ENCODE assay signal across 12 cellular contexts in the genomic region with DNA sequence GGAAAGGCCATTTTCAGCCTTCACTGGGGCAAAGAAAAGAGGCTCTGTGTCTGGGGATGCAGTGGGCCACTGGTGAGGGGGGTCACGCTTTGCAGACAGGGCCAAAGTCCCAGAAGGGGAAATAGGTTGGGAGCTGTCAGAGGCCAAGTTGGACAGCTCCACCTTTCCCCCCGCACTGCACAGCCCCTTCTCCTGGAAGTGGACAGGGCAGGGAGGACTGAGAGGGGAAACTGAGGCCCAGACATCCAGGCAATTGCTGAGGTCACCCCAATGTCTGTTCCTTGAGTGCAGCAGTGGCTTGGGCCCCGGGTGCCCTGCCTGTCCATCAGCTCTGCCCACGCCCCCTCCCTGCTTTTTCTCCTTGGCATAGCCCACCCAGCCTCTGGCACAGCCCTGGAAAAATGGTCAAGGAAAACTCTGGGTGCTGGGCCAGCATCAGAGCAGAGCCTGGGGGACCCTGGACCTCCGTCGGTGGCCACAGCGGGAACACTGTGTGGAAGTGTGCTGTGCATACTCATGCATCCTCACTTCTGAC. TPM values are rescaled to one million over a fixed set of nuclear protein-coding genes. Genes with fewer than 3 reads are reported as not detected.
DNase-seq lines count a peak whose midpoint lies in the region; ATAC-seq, FAIRE-seq and TF ChIP-seq lines count a peak whose summit lies in the region.
"Had no signal": no experiment of that assay in that cellular context is flagged by ENCODE, and none has a peak within 500 bp of the region (broad histone marks: within the 10 kb centered on the region; RNA-seq: fewer than 3 reads in every experiment).

No MANE protein-coding gene starts in this region.

- no peaks in the 10 kb centered on the region for H3K9me1 ChIP-seq in IMR-90 (ENCODE audit: insufficient read depth, low read length)

- H3K23ac ChIP-seq in IMR-90 (ENCODE audit: low read depth, low read length) = no peak overlapping the region
- no peak overlapping the region for H3K23ac ChIP-seq in H1 (ENCODE audit: insufficient read length)

- CTCF ChIA-PET in HepG2 (lab: Yijun Ruan, JAX; ENCODE audit: low intra/inter-chr PET ratio, low total read pairs) = interaction anchor here (1.4 to 3.5 kb wide), 4 partner anchors 110 to 582 kb away, joined by 5 to 22 read pairs (median 17); no protein-coding TSS in a partner anchor
- CTCF ChIA-PET in IMR-90 (lab: Yijun Ruan, JAX) = interaction anchor here (0.6 to 1.9 kb wide), 7 partner anchors 10 to 572 kb away, joined by 3 to 9 read pairs (median 5); partner anchors contain the start of gene LTO1
- CTCF ChIA-PET in H1 (lab: Charles Lee; ENCODE audit: partially characterized antibody) = interaction anchor here (0.6 to 5.9 kb wide), 45 partner anchors 9 to 567 kb away, joined by 3 to 39 read pairs (median 4); partner anchors contain the start of genes MYEOV and SMIM38

- no peaks in the 10 kb centered on the region for H3K23me2 ChIP-seq in H1 (ENCODE audit: low read depth, low read length)

- dilution Hi-C loops in IMR-90 (cut with HindIII; ENCODE audit: low sequenced_read_pairs, unreplicated experiment) = no loop called here

- no peak overlapping the region for H2AFZ ChIP-seq in HepG2 (ENCODE audit: low read length)
- H2AFZ ChIP-seq in IMR-90 (replicated peaks; ENCODE audit: low read length, poor library complexity) = peak overlapping the region; percentile 40
- H2AFZ ChIP-seq in H1 (ENCODE audit: low read length) = no peak overlapping the region

- H2BK12ac ChIP-seq in H1 (ENCODE audit: low read depth, low read length) = 0 out of 2 replicates have a peak overlapping the region, but pooled peaks have one; percentile 27

- TF ChIP-seq CTCF in HepG2 (CRISPR knock-in tag; IDR thresholded peaks at IDR 0.05) (no peak), right lobe of liver (IDR thresholded peaks at IDR 0.05) (no peak), IMR-90 (conservative IDR thresholded peaks at IDR 0.05; ENCODE audit: low read depth, low read length) (no peak), H1 (IDR thresholded peaks at IDR 0.05; ENCODE audit: control extremely low read depth in 1 of 3, insufficient read depth in 1 of 3, low read depth in 1 of 3, low read length in 3 of 3) (no peak), thyroid gland (IDR thresholded peaks at IDR 0.05) (no peak)

- H3K9me3 ChIP-seq in HepG2 (ENCODE audit: low read length) = no peaks in the 10 kb centered on the region
- no peaks in the 10 kb centered on the region for H3K9me3 ChIP-seq in right lobe of liver
- no peaks in the 10 kb centered on the region for H3K9me3 ChIP-seq in IMR-90 (ENCODE audit: control insufficient read depth, insufficient read depth, low read length)
- no peaks in the 10 kb centered on the region for H3K9me3 ChIP-seq in H1 (ENCODE audit: insufficient read depth in 2 of 2, low read depth in 1 of 2, low read length in 1 of 2)
- H3K9me3 ChIP-seq in thyroid gland = no peaks in the 10 kb centered on the region

- H3K56ac ChIP-seq in IMR-90 (ENCODE audit: extremely low read depth, insufficient read depth, low read length) (no peak overlapping the region), H1 (replicated peaks; ENCODE audit: insufficient read length, low read depth, low read length) (no peak overlapping the region)

- no peak overlapping the region for H2BK20ac ChIP-seq in IMR-90 (ENCODE audit: low read depth, low read length)
- no peak overlapping the region for H2BK20ac ChIP-seq in H1 (ENCODE audit: low read length)

- H2BK5ac ChIP-seq in IMR-90 (ENCODE audit: low read depth, low read length, poor library complexity, severe bottlenecking) (no peak overlapping the region), H1 (ENCODE audit: low read depth, low read length) (no peak overlapping the region; the same call in 1 of the 2 replicates)

- H3K27ac Mint-ChIP-seq in stimulated activated memory B cell treated with anti-CD40 and anti-IgM and Interleukin-4, amounts not matched to agents 10 μg/mL and 1 μg/mL and 100 μg/mL, for 72 hours = peak overlapping the region; percentile 53
- H3K27ac Mint-ChIP-seq: CD8-positive, alpha-beta memory T cell had no signal

- H3K36me3 ChIP-seq in HepG2 (replicated peaks in 1 of 2; ENCODE audit: control insufficient read depth in 1 of 2, insufficient read depth in 2 of 2, low read length in 2 of 2) (no peaks in the 10 kb centered on the region), right lobe of liver (no peaks in the 10 kb centered on the region), IMR-90 (ENCODE audit: control insufficient read depth, insufficient read depth, low read length) (no peaks in the 10 kb centered on the region), H1 (ENCODE audit: control insufficient read depth in 2 of 4, insufficient read depth in 4 of 4, low read length in 3 of 4) (no peaks in the 10 kb centered on the region), thyroid gland (no peaks in the 10 kb centered on the region)
- H3K36me3 ChIP-seq: BLaER1 had no signal

- H3K27me3 ChIP-seq in HepG2 (ENCODE audit: control insufficient read depth in 1 of 2, insufficient read depth in 2 of 2, low read length in 2 of 2) (peaks cover 0 to 26% of the 10 kb centered on the region in 2 experiments; a peak in 3 of 5 replicates), right lobe of liver (no peaks in the 10 kb centered on the region), IMR-90 (ENCODE audit: control insufficient read depth, insufficient read depth, low read length) (no peaks in the 10 kb centered on the region), H1 (replicated peaks in 1 of 4; ENCODE audit: control insufficient read depth in 3 of 4, extremely low read depth in 1 of 4, insufficient read depth in 3 of 4, low read length in 3 of 4) (no peaks in the 10 kb centered on the region), thyroid gland (no peaks in the 10 kb centered on the region)

- DNase-seq in HepG2 (ENCODE audit: low spot score) (no peak), right lobe of liver (no peak), IMR-90 (no peak), H1 (ENCODE audit: low read depth in 1 of 2, low spot score in 2 of 2) (no peak), thyroid gland (no peak), NCI-H345 (lab: John Stamatoyannopoulos, UW) (no peak)
- no peak for DNase-seq in activated CD4-positive, alpha-beta T cell treated with anti-CD3 and anti-CD28 coated beads, Interleukin-2, amount 50 U/mL, for 4 hours

- H3K4ac ChIP-seq in IMR-90 (ENCODE audit: low read depth, low read length) = no peak overlapping the region
- H3K4ac ChIP-seq in H1 (replicated peaks; ENCODE audit: insufficient read length, low read depth, low read length) = no peak overlapping the region

- 0 out of 2 replicates have a peak, but pooled peaks cover 4% of the 10 kb centered on the region for H4K20me1 ChIP-seq in HepG2 (ENCODE audit: insufficient read depth, low read length)
- peaks cover 7% of the 10 kb centered on the region for H4K20me1 ChIP-seq in IMR-90 (ENCODE audit: insufficient read depth, low read length)
- peaks cover 0 to 2% of the 10 kb centered on the region in 2 experiments for H4K20me1 ChIP-seq in H1 (replicated peaks in 1 of 2; ENCODE audit: control insufficient read depth in 1 of 2, insufficient read depth in 2 of 2, low read length in 2 of 2)

- no peak for TF ChIP-seq EP300 in HepG2 (IDR thresholded peaks at IDR 0.05; ENCODE audit: low read depth in 2 of 2, low read length in 2 of 2)
- no peak for TF ChIP-seq EP300 in HepG2 (CRISPR knock-in tag; IDR thresholded peaks at IDR 0.05; ENCODE audit: borderline replicate concordance)
- no peak for TF ChIP-seq EP300 in H1 (IDR thresholded peaks at IDR 0.05; ENCODE audit: borderline replicate concordance in 1 of 2, low read depth in 2 of 2, low read length in 2 of 2)

- peaks cover 11% of the 10 kb centered on the region for H3K27me3 Mint-ChIP-seq in stimulated activated memory B cell treated with anti-CD40 and anti-IgM and Interleukin-4, amounts not matched to agents 10 μg/mL and 1 μg/mL and 100 μg/mL, for 72 hours

- H2BK15ac ChIP-seq in IMR-90 (ENCODE audit: low read depth, low read length) (no peak overlapping the region), H1 (ENCODE audit: low read length) (no peak overlapping the region)

- H2AK9ac ChIP-seq in IMR-90 (replicated peaks; ENCODE audit: low read depth, low read length, poor library complexity) = peak overlapping the region; percentile 63

- H3K4me2 ChIP-seq in HepG2 (ENCODE audit: low read depth, low read length) (no peak overlapping the region), IMR-90 (ENCODE audit: low read depth, low read length) (no peak overlapping the region), H1 (ENCODE audit: insufficient read depth in 1 of 2, low read depth in 2 of 2, low read length in 2 of 2) (no peak overlapping the region)
- H3K4me2 ChIP-seq: BLaER1 had no signal

- H2BK120ac ChIP-seq in IMR-90 (ENCODE audit: low read depth, low read length) = no peak overlapping the region
- H2BK120ac ChIP-seq in H1 (replicated peaks; ENCODE audit: low read depth, low read length) = no peak overlapping the region

- TF ChIP-seq RAD21 in HepG2 (CRISPR knock-in tag; IDR thresholded peaks at IDR 0.05) (no peak), IMR-90 (IDR thresholded peaks at IDR 0.05; ENCODE audit: low read length) (no peak), H1 (IDR thresholded peaks at IDR 0.05 in 1 of 2, conservative IDR thresholded peaks at IDR 0.05 in 1 of 2; ENCODE audit: low read depth in 2 of 2, low read length in 2 of 2) (no peak)

- ATAC-seq in HepG2 (peak; percentile 8; the same call in 2 of the 3 replicates), right lobe of liver (no peak), IMR-90 (ENCODE audit: low read depth) (no peak)
- no peak for ATAC-seq in stimulated activated memory B cell treated with anti-CD40 and anti-IgM and Interleukin-4, amounts not matched to agents 10 μg/mL and 1 μg/mL and 100 μg/mL, for 72 hours

- H3K79me1 ChIP-seq in IMR-90 (ENCODE audit: low read depth in 1 of 2, low read length in 2 of 2) (no peaks in the 10 kb centered on the region), H1 (ENCODE audit: low read depth, low read length) (no peaks in the 10 kb centered on the region)

- no peak overlapping the region for H3K4me3 Mint-ChIP-seq in stimulated activated memory B cell treated with anti-CD40 and anti-IgM and Interleukin-4, amounts not matched to agents 10 μg/mL and 1 μg/mL and 100 μg/mL, for 72 hours

- TF ChIP-seq POLR2A in HepG2 (IDR thresholded peaks at IDR 0.05; ENCODE audit: insufficient read depth in 1 of 2, low read depth in 2 of 2, low read length in 2 of 2) = no peak
- TF ChIP-seq POLR2A in right lobe of liver (IDR thresholded peaks at IDR 0.05) = no peak
- TF ChIP-seq POLR2A in IMR-90 (IDR thresholded peaks at IDR 0.05; ENCODE audit: low read depth, low read length) = no peak
- TF ChIP-seq POLR2A in H1 (IDR thresholded peaks at IDR 0.05; ENCODE audit: control extremely low read depth in 1 of 2, low read depth in 2 of 2, low read length in 2 of 2) = no peak
- no peak for TF ChIP-seq POLR2A in thyroid gland (IDR thresholded peaks at IDR 0.05)

- FAIRE-seq in HepG2 (lab: Jason Lieb, UNC) (no peak), H1 (lab: Jason Lieb, UNC) (no peak)

- H4K91ac ChIP-seq in IMR-90 (ENCODE audit: insufficient read depth, low read depth, low read length) (no peak overlapping the region), H1 (replicated peaks; ENCODE audit: insufficient read length, low read length) (no peak overlapping the region)

- H3K79me2 ChIP-seq in HepG2 (ENCODE audit: insufficient read depth, low read length) = no peaks in the 10 kb centered on the region
- no peaks in the 10 kb centered on the region for H3K79me2 ChIP-seq in H1 (ENCODE audit: control insufficient read depth in 1 of 2, insufficient read depth in 2 of 2, low read length in 2 of 2)

- BruUV-seq in HepG2 (replicated peaks; lab: Mats Ljungman, UMichigan) (no TSS peak), IMR-90 (replicated peaks; lab: Mats Ljungman, UMichigan) (no TSS peak)

- H2AK5ac ChIP-seq in IMR-90 (ENCODE audit: low read depth, low read length) (peak overlapping the region; percentile 57; the same call in 1 of the 2 replicates), H1 (ENCODE audit: low read depth, low read length) (no peak overlapping the region)

- peaks cover 16% of the 10 kb centered on the region for H3K4me1 Mint-ChIP-seq in stimulated activated memory B cell treated with anti-CD40 and anti-IgM and Interleukin-4, amounts not matched to agents 10 μg/mL and 1 μg/mL and 100 μg/mL, for 72 hours
- H3K4me1 Mint-ChIP-seq: CD8-positive, alpha-beta memory T cell had no signal

- H3K9ac ChIP-seq in HepG2 (ENCODE audit: insufficient read depth, low read depth, low read length) (no peak overlapping the region), IMR-90 (ENCODE audit: low read depth, low read length) (no peak overlapping the region), H1 (replicated peaks in 1 of 4; ENCODE audit: extremely low read depth in 1 of 4, low read depth in 3 of 4, low read length in 3 of 4) (no peak overlapping the region)
- H3K9ac ChIP-seq: BLaER1 had no signal

- 42% methylated on average over 4 of the region's 7 CpGs for WGBS in HepG2 (ENCODE audit: low lambda C conversion rate)
- WGBS in right lobe of liver (ENCODE audit: insufficient coverage, low coverage, low lambda C conversion rate, missing lambda C conversion rate) = 13% methylated on average over 3 of the region's 7 CpGs
- 92% methylated on average over 2 of the region's 7 CpGs; no CpG with 5 or more reads in 1 of the 2 experiments for WGBS in IMR-90 (ENCODE audit: extremely low coverage in 2 of 2, insufficient read length in 1 of 2), 2 experiments
- WGBS in H1 (ENCODE audit: extremely low coverage in 1 of 2, insufficient coverage in 1 of 2, insufficient read length in 1 of 2, insufficient replicate concordance in 2 of 2, low coverage in 1 of 2, low lambda C conversion rate in 2 of 2, missing lambda C conversion rate in 1 of 2), 2 experiments = 91% methylated on average over 5 of the region's 7 CpGs; no CpG with 5 or more reads in 1 of the 2 experiments
- WGBS in thyroid gland, 2 donors = 65 to 69% methylated on average over 5 to 7 of the region's 7 CpGs

- H3K14ac ChIP-seq in IMR-90 (replicated peaks; ENCODE audit: low read depth, low read length) (no peak overlapping the region), H1 (ENCODE audit: insufficient read length) (no peak overlapping the region)

- H3K4me3 ChIP-seq in HepG2 (replicated peaks in 1 of 3; ENCODE audit: insufficient read depth in 1 of 3, low read depth in 2 of 3, low read length in 3 of 3) (no peak overlapping the region), right lobe of liver (no peak overlapping the region), IMR-90 (ENCODE audit: insufficient read depth, low read depth, low read length) (no peak overlapping the region), H1 (ENCODE audit: extremely low read depth in 1 of 4, insufficient read depth in 2 of 4, low read depth in 3 of 4, low read length in 4 of 4) (no peak overlapping the region), thyroid gland (replicated peaks in 1 of 3) (no peak overlapping the region)
- H3K4me3 ChIP-seq: BLaER1 had no signal

- H3K36me3 Mint-ChIP-seq in stimulated activated memory B cell treated with anti-CD40 and anti-IgM and Interleukin-4, amounts not matched to agents 10 μg/mL and 1 μg/mL and 100 μg/mL, for 72 hours = no peaks in the 10 kb centered on the region
- H3K36me3 Mint-ChIP-seq: CD8-positive, alpha-beta memory T cell had no signal

- H4K5ac ChIP-seq in IMR-90 (ENCODE audit: low read depth, low read length) = no peak overlapping the region
- H4K5ac ChIP-seq in H1 (ENCODE audit: insufficient read length, low read depth, low read length) = no peak overlapping the region

- no peak overlapping the region for H3K27ac ChIP-seq in HepG2 (ENCODE audit: extremely low read length, insufficient read depth, low read length)
- H3K27ac ChIP-seq in right lobe of liver = no peak overlapping the region
- H3K27ac ChIP-seq in IMR-90 (ENCODE audit: insufficient read depth, low read length) = no peak overlapping the region
- H3K27ac ChIP-seq in H1 (ENCODE audit: low read depth, low read length) = no peak overlapping the region
- H3K27ac ChIP-seq in thyroid gland = no peak overlapping the region
- H3K27ac ChIP-seq: BLaER1 had no signal

- intact Hi-C loops in HepG2 (cut with micrococcal nuclease; ENCODE audit: unreplicated experiment) = loop anchor here (10.0 kb wide), 1 partner anchor 543 kb away; the partner anchor contains the start of gene CCND1
- intact Hi-C loops in right lobe of liver (cut with DNase I) = loop anchor here in 1 of 2 donors (5.0 kb wide), 1 partner anchor 545 kb away; no protein-coding TSS in a partner anchor
- intact Hi-C loops in IMR-90 (cut with micrococcal nuclease) = loop anchor here (5.0 kb wide), 1 partner anchor 340 kb away; no protein-coding TSS in a partner anchor
- intact Hi-C loops in thyroid gland (cut with DNase I) = loop anchor here (10.0 kb wide), 1 partner anchor 193 kb away; the partner anchor contains the start of gene MYEOV

- no peaks in the 10 kb centered on the region for H3K9me3 Mint-ChIP-seq in stimulated activated memory B cell treated with anti-CD40 and anti-IgM and Interleukin-4, amounts not matched to agents 10 μg/mL and 1 μg/mL and 100 μg/mL, for 72 hours
- H3K9me3 Mint-ChIP-seq: CD8-positive, alpha-beta memory T cell had no signal

- in situ Hi-C loops in HepG2 (cut with HindIII; ENCODE audit: extremely low pct_ligation_motif_present, low pct_unique_long_range_greater_than_20kb) = loop anchor here (10.0 kb wide), 1 partner anchor 573 kb away; the partner anchor contains the start of gene LTO1
- in situ Hi-C loops in IMR-90 (cut with MboI; ENCODE audit: low sequenced_read_pairs) = loop anchor here (25.0 kb wide), 1 partner anchor 1085 kb away; no protein-coding TSS in a partner anchor

- no peak overlapping the region for H4K8ac ChIP-seq in IMR-90 (ENCODE audit: low read depth in 2 of 2, low read length in 2 of 2)
- H4K8ac ChIP-seq in H1 (ENCODE audit: extremely low read depth, insufficient read depth, low read length) = no peak overlapping the region

- H3K4me1 ChIP-seq in HepG2 (ENCODE audit: insufficient read depth, low read length) (no peaks in the 10 kb centered on the region), right lobe of liver (peaks cover 0 to 2% (median 0%) of the 10 kb centered on the region in 4 donors), IMR-90 (ENCODE audit: control insufficient read depth, insufficient read depth, low read length) (peaks cover 3% of the 10 kb centered on the region; the same call in 1 of the 2 replicates), H1 (replicated peaks in 1 of 4; ENCODE audit: control insufficient read depth in 3 of 4, insufficient read depth in 4 of 4, low read length in 3 of 4) (peaks cover 0 to 14% (median 4%) of the 10 kb centered on the region in 4 experiments; a peak in 4 of 7 replicates), thyroid gland (peaks cover 19 to 24% of the 10 kb centered on the region in 2 donors)

- H3K18ac ChIP-seq in IMR-90 (ENCODE audit: low read depth, low read length) = no peak overlapping the region
- no peak overlapping the region for H3K18ac ChIP-seq in H1 (ENCODE audit: extremely low read depth, low read length)

- POLR2A ChIA-PET in HepG2 (lab: Yijun Ruan, JAX) = interaction anchor here (0.6 to 1.0 kb wide), 2 partner anchors 540 to 573 kb away, joined by 3 read pairs; partner anchors contain the start of gene LTO1
- POLR2A ChIA-PET in IMR-90 (lab: Charles Lee; ENCODE audit: unreplicated experiment) = no interaction called here
- POLR2A ChIA-PET in H1 (lab: Charles Lee; ENCODE audit: partially characterized antibody) = interaction anchor here (0.9 to 1.2 kb wide), 4 partner anchors 9 to 540 kb away, joined by 3 to 6 read pairs (median 4); no protein-coding TSS in a partner anchor

RNA-seq across cellular contexts. Expression of gene TPCN2, which starts 53.5 kb away (rescaled TPM):
- 2.0 and 5.9 TPM in 2 replicates for total RNA-seq in HepG2 (2016; rRNA removed; fragmentation: Illumina TruSeq; extraction: Trizol)
- 3.5 and 4.3 TPM in 2 replicates for total RNA-seq in HepG2 (2016; cell fraction: cytosol; rRNA removed; fragmentation: Illumina TruSeq; extraction: Trizol; ENCODE audit: low read depth)
- 1.8 and 5.7 TPM in 2 replicates for total RNA-seq in HepG2 (2016; cell fraction: insoluble cytoplasmic fraction; rRNA removed; fragmentation: Illumina TruSeq; extraction: Trizol)
- total RNA-seq in HepG2 (2016; cell fraction: membrane; rRNA removed; fragmentation: Illumina TruSeq; extraction: Trizol) = 2.4 and 2.5 TPM in 2 replicates
- total RNA-seq in HepG2 (2016; cell fraction: nucleus; rRNA removed; fragmentation: Illumina TruSeq; extraction: Trizol) = 7.8 and 11.5 TPM in 2 replicates
- 5.6 and 6.9 TPM in 2 replicates for polyA plus RNA-seq in HepG2 (2011; rRNA removed)
- 3.3 and 3.5 TPM in 2 replicates for polyA plus RNA-seq in HepG2 (2011; cell fraction: cytosol; rRNA removed)
- 37.2 and 42.8 TPM in 2 replicates for polyA plus RNA-seq in HepG2 (2011; cell fraction: nucleus; rRNA removed)
- 4.5 and 4.7 TPM in 2 replicates for polyA plus RNA-seq in HepG2 (2012)
- 0.52 and 0.74 TPM in 2 replicates for polyA plus RNA-seq in HepG2 (2016; cell fraction: cytosol; fragmentation: Illumina TruSeq; extraction: Trizol; ENCODE audit: low read depth)
- polyA plus RNA-seq in HepG2 (2016; cell fraction: insoluble cytoplasmic fraction; fragmentation: Illumina TruSeq; extraction: Trizol; ENCODE audit: low read depth) = 1.7 and 2.1 TPM in 2 replicates
- polyA plus RNA-seq in HepG2 (2016; cell fraction: membrane; fragmentation: Illumina TruSeq; extraction: Trizol; ENCODE audit: low read depth) = 1.3 TPM in 2 replicates
- 17.8 and 19.4 TPM in 2 replicates for polyA plus RNA-seq in HepG2 (2016; cell fraction: nucleus; fragmentation: Illumina TruSeq; extraction: Trizol; ENCODE audit: insufficient read depth, low read depth)
- polyA minus RNA-seq in HepG2 (2011; rRNA and poly(A)+ RNA removed; ENCODE audit: low replicate concordance) = 10.3 and 20.2 TPM in 2 replicates
- 1.6 TPM in 2 replicates for polyA minus RNA-seq in HepG2 (2011; cell fraction: cytosol; rRNA and poly(A)+ RNA removed)
- 14.9 and 16.5 TPM in 2 replicates for polyA minus RNA-seq in HepG2 (2011; cell fraction: nucleus; rRNA and poly(A)+ RNA removed)
- total RNA-seq in right lobe of liver = 10 to 100 TPM; 10.7 to 27.2 (median 15.6) TPM
- total RNA-seq in IMR-90 (2012; rRNA removed) = 3.1 and 3.4 TPM in 2 replicates
- polyA plus RNA-seq in IMR-90 (2012; rRNA removed) = 6.9 and 8.0 TPM in 2 replicates
- 5.9 and 7.4 TPM in 2 replicates for polyA plus RNA-seq in IMR-90 (2012; cell fraction: cytosol; rRNA removed)
- polyA plus RNA-seq in IMR-90 (2012; cell fraction: nucleus; rRNA removed; ENCODE audit: low replicate concordance) = 41.5 and 56.5 TPM in 2 replicates
- total RNA-seq in H1 (2021; fragmentation: NEBNext Ultra II Directional; extraction: Animal tissue kit (Norgen Biotek cat#: 25700)) = 16.3 and 18.6 TPM in 2 replicates
- polyA plus RNA-seq in H1 (2011; rRNA removed) = 9.7 and 16.8 TPM in 2 replicates
- polyA plus RNA-seq in H1 (2011; cell fraction: cytosol; rRNA removed) = 10.5 TPM
- 68.1 TPM for polyA plus RNA-seq in H1 (2011; cell fraction: nucleus; rRNA removed)
- polyA plus RNA-seq in H1 (2012, experiment 1 of 2) = 9.3 to 14.4 TPM (median 12.9 TPM) in 4 replicates
- 9.0 TPM for polyA plus RNA-seq in H1 (2012, experiment 2 of 2)
- polyA plus RNA-seq in H1 (2013, experiment 1 of 2) = 15.5 TPM
- polyA plus RNA-seq in H1 (2013, experiment 2 of 2) = 14.1 TPM
- 12.6 and 14.2 TPM in 2 replicates for polyA minus RNA-seq in H1 (2011; rRNA and poly(A)+ RNA removed)
- 8.7 TPM for polyA minus RNA-seq in H1 (2011; cell fraction: cytosol; rRNA and poly(A)+ RNA removed)
- polyA minus RNA-seq in H1 (2011; cell fraction: nucleus; rRNA and poly(A)+ RNA removed) = 23.8 TPM
- total RNA-seq in thyroid gland = 10 to 100 TPM; 10.5 to 30.4 (median 13.7) TPM

RNA-seq across cellular contexts. Expression of gene SMIM38, which starts 53.5 kb away (rescaled TPM):
- total RNA-seq in HepG2 (2016; rRNA removed; fragmentation: Illumina TruSeq; extraction: Trizol) (0.40 TPM in 1 of 2 replicates, not detected in the other), right lobe of liver (not detected), IMR-90 (2012; rRNA removed) (under 0.01 and 0.28 TPM in 2 replicates), thyroid gland (1 to 10 TPM in 2 of 4 donors, under 1 TPM in 1, not detected in 1; 0.45 to 2.3 (median 2.0) TPM)
- 0.18 TPM in 1 of 2 replicates, not detected in the other for total RNA-seq in HepG2 (2016; cell fraction: cytosol; rRNA removed; fragmentation: Illumina TruSeq; extraction: Trizol; ENCODE audit: low read depth)
- 0.39 and 0.61 TPM in 2 replicates for total RNA-seq in HepG2 (2016; cell fraction: insoluble cytoplasmic fraction; rRNA removed; fragmentation: Illumina TruSeq; extraction: Trizol)
- total RNA-seq in HepG2 (2016; cell fraction: membrane; rRNA removed; fragmentation: Illumina TruSeq; extraction: Trizol) = 0.24 and 0.25 TPM in 2 replicates
- 0.43 and 0.91 TPM in 2 replicates for total RNA-seq in HepG2 (2016; cell fraction: nucleus; rRNA removed; fragmentation: Illumina TruSeq; extraction: Trizol)
- polyA plus RNA-seq in HepG2 (2011; rRNA removed) (0.30 and 0.42 TPM in 2 replicates), IMR-90 (2012; rRNA removed) (0.05 and 0.07 TPM in 2 replicates), H1 (2011; rRNA removed) (0.17 TPM in 2 replicates)
- polyA plus RNA-seq in HepG2 (2011; cell fraction: cytosol; rRNA removed) = 0.12 and 0.32 TPM in 2 replicates
- polyA plus RNA-seq in HepG2 (2011; cell fraction: nucleus; rRNA removed) = 3.5 and 3.6 TPM in 2 replicates
- polyA plus RNA-seq in HepG2 (2012) = 0.39 and 0.67 TPM in 2 replicates
- polyA plus RNA-seq in HepG2 (2016; cell fraction: cytosol; fragmentation: Illumina TruSeq; extraction: Trizol; ENCODE audit: low read depth) = not detected in 2 replicates
- polyA plus RNA-seq in HepG2 (2016; cell fraction: insoluble cytoplasmic fraction; fragmentation: Illumina TruSeq; extraction: Trizol; ENCODE audit: low read depth) = 0.09 TPM in 1 of 2 replicates, not detected in the other
- not detected in 2 replicates for polyA plus RNA-seq in HepG2 (2016; cell fraction: membrane; fragmentation: Illumina TruSeq; extraction: Trizol; ENCODE audit: low read depth)
- 0.45 and 0.49 TPM in 2 replicates for polyA plus RNA-seq in HepG2 (2016; cell fraction: nucleus; fragmentation: Illumina TruSeq; extraction: Trizol; ENCODE audit: insufficient read depth, low read depth)
- polyA minus RNA-seq in HepG2 (2011; rRNA and poly(A)+ RNA removed; ENCODE audit: low replicate concordance) = 0.09 and 1.2 TPM in 2 replicates
- not detected in 2 replicates for polyA minus RNA-seq in HepG2 (2011; cell fraction: cytosol; rRNA and poly(A)+ RNA removed)
- 1.4 and 2.1 TPM in 2 replicates for polyA minus RNA-seq in HepG2 (2011; cell fraction: nucleus; rRNA and poly(A)+ RNA removed)
- polyA plus RNA-seq in IMR-90 (2012; cell fraction: cytosol; rRNA removed) = 0.02 and 0.03 TPM in 2 replicates
- polyA plus RNA-seq in IMR-90 (2012; cell fraction: nucleus; rRNA removed; ENCODE audit: low replicate concordance) = 0.56 and 0.64 TPM in 2 replicates
- total RNA-seq in H1 (2021; fragmentation: NEBNext Ultra II Directional; extraction: Animal tissue kit (Norgen Biotek cat#: 25700)) = 0.15 and 0.20 TPM in 2 replicates
- polyA plus RNA-seq in H1 (2011; cell fraction: cytosol; rRNA removed) = 0.13 TPM
- 1.6 TPM for polyA plus RNA-seq in H1 (2011; cell fraction: nucleus; rRNA removed)
- polyA plus RNA-seq in H1 (2012, experiment 1 of 2) = 0.26 to 0.81 TPM (median 0.35 TPM) in 4 replicates
- not detected for polyA plus RNA-seq in H1 (2012, experiment 2 of 2)
- polyA plus RNA-seq in H1 (2013, experiment 1 of 2) = 0.04 TPM
- 0.07 TPM for polyA plus RNA-seq in H1 (2013, experiment 2 of 2)
- 0.38 and 0.44 TPM in 2 replicates for polyA minus RNA-seq in H1 (2011; rRNA and poly(A)+ RNA removed)
- polyA minus RNA-seq in H1 (2011; cell fraction: cytosol; rRNA and poly(A)+ RNA removed) = 0.51 TPM
- polyA minus RNA-seq in H1 (2011; cell fraction: nucleus; rRNA and poly(A)+ RNA removed) = 0.60 TPM
- total RNA-seq: Daoy, HT-29 had no signal
- polyA plus RNA-seq: CD8-positive, alpha-beta memory T cell had no signal
